8 cellular contexts compared by ENCODE assay signal in the genomic region with DNA sequence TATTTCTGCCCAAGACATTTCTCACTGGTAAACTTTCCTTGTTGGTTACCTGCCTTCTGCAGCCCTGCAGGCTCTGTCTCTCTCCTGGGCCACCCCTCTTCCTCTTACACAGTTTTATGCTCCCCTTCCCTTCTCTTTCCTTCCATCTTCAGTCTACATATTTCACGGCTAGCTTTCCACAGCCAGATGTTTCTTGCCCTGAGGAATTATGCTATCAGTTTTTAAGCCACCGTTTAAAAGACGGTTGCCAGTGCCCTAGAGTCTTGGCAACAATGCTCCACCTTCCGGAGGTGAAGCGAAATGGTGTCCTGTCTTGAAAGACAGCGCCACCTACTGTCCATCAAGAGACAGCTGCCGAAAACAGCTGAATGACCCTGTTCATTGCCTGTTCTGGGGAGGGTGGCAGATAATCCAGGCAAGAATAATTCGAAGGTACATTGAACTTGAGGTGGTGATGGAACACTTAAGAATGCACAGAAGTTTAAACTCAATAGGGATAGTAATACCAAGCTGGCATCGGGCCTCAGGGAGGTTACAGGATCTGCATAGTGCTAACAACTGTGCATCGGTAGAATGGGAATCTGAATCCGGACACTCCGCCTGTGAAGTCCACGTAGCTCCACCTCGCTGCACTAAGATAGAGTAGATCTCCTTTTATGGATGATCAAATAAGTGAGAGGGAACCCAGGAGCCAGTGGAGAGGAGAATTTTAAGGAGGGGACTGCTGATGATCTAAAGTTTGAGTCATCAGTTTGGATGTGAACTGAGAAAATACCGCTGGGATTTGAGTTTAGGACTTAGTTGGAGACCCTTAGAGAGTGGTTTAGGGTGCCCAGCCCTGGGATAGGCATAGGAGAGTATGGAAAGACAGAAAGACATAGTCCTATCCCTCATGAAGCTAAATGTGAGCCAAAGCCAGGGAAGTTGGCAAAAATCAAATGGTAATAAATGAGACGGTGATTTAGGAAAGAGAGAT. TPM values are rescaled to one million over a fixed set of nuclear protein-coding genes. Genes with fewer than 3 reads are reported as not detected.
DNase-seq lines count a peak whose midpoint lies in the region; ATAC-seq, FAIRE-seq and TF ChIP-seq lines count a peak whose summit lies in the region.

No MANE protein-coding gene starts in this region.

- peak overlapping the region; percentile 61 for H3K27ac Mint-ChIP-seq in activated naive CD8-positive, alpha-beta T cell treated with anti-CD3 and anti-CD28 coated beads, Interleukin-2, amount 10 ng/mL, durations not matched to agents 7 days and 5 days

- H3K27me3 Mint-ChIP-seq in activated naive CD8-positive, alpha-beta T cell treated with anti-CD3 and anti-CD28 coated beads, Interleukin-2, amount 10 ng/mL, durations not matched to agents 7 days and 5 days: peaks cover 69% of the 10 kb centered on the region

- no peaks in the 10 kb centered on the region for H3K36me3 Mint-ChIP-seq in activated naive CD8-positive, alpha-beta T cell treated with anti-CD3 and anti-CD28 coated beads, Interleukin-2, amount 10 ng/mL, durations not matched to agents 7 days and 5 days

- intact Hi-C loops in Right ventricle myocardium inferior (cut with DNase I) (loop anchor here (1.0 kb wide), 1 partner anchor 28 kb away; no protein-coding TSS in a partner anchor), posterior cingulate gyrus (cut with DNase I) (loop anchor here (1.0 kb wide), 1 partner anchor 28 kb away; no protein-coding TSS in a partner anchor)

- H3K4me1 ChIP-seq in BE2C: no peaks in the 10 kb centered on the region

- FAIRE-seq in GM19239 (lab: Jason Lieb, UNC) (peak; percentile 96), urothelium cell line (lab: Jason Lieb, UNC) (peak; percentile 68)

- no peak overlapping the region for H3K4me3 ChIP-seq in BE2C (ENCODE audit: low read depth, low read length)

- peaks cover 18% of the 10 kb centered on the region for H3K4me1 Mint-ChIP-seq in activated naive CD8-positive, alpha-beta T cell treated with anti-CD3 and anti-CD28 coated beads, Interleukin-2, amount 10 ng/mL, durations not matched to agents 7 days and 5 days

- H3K4me3 Mint-ChIP-seq in activated naive CD8-positive, alpha-beta T cell treated with anti-CD3 and anti-CD28 coated beads, Interleukin-2, amount 10 ng/mL, durations not matched to agents 7 days and 5 days: no peak overlapping the region

- H3K36me3 ChIP-seq in BE2C: no peaks in the 10 kb centered on the region

- H3K9me3 ChIP-seq in BE2C: no peaks in the 10 kb centered on the region

- POLR2A ChIA-PET in activated naive CD8-positive, alpha-beta T cell treated with anti-CD3 and anti-CD28 coated beads, Interleukin-2, amount 10 ng/mL, durations not matched to agents 7 days and 5 days (lab: Charles Lee): interaction anchor here (0.9 kb wide), 2 partner anchors 28 kb away, joined by 3 read pairs; no protein-coding TSS in a partner anchor

- peaks cover 70% of the 10 kb centered on the region for H3K27me3 ChIP-seq in BE2C

- ATAC-seq in activated naive CD8-positive, alpha-beta T cell treated with anti-CD3 and anti-CD28 coated beads, Interleukin-2, amount 10 ng/mL, durations not matched to agents 7 days and 5 days (ENCODE audit: low read depth): peak; percentile 95
- ATAC-seq in Right ventricle myocardium inferior: peak; percentile 74

- H3K9me3 Mint-ChIP-seq in activated naive CD8-positive, alpha-beta T cell treated with anti-CD3 and anti-CD28 coated beads, Interleukin-2, amount 10 ng/mL, durations not matched to agents 7 days and 5 days: no peaks in the 10 kb centered on the region

- DNase-seq in BE2C: peak; percentile 61
- DNase-seq in GM19239 (ENCODE audit: insufficient read length, low spot score): peak; percentile 87
- DNase-seq in NCI-H1048 (lab: John Stamatoyannopoulos, UW): peak; percentile 33
- DNase-seq in SW 1271 (lab: John Stamatoyannopoulos, UW): peak; percentile 25 to 81
- no peak for DNase-seq in activated naive CD8-positive, alpha-beta T cell treated with anti-CD3 and anti-CD28 coated beads, Interleukin-2, amount 10 ng/mL, durations not matched to agents 7 days and 5 days
- DNase-seq in Right ventricle myocardium inferior (ENCODE audit: missing footprints): no peak
- peak in 6 of 10 donors; percentile 30 to 91 (median 48) for DNase-seq in posterior cingulate gyrus
- DNase-seq in urothelium cell line (ENCODE audit: low spot score): peak; percentile 90

- TF ChIP-seq CTCF in BE2C (IDR thresholded peaks at IDR 0.05; ENCODE audit: low read depth, low read length): peak; percentile 100

RNA-seq across cellular contexts. Expression of gene TRIM40, which starts 4.8 kb away (rescaled TPM):
- not detected for polyA plus RNA-seq in BE2C (2012; ENCODE audit: insufficient read depth, insufficient read length, low read depth)
- not detected for total RNA-seq in activated naive CD8-positive, alpha-beta T cell treated with anti-CD3 and anti-CD28 coated beads, Interleukin-2, amount 10 ng/mL, durations not matched to agents 7 days and 5 days
- not detected for total RNA-seq in Right ventricle myocardium inferior

RNA-seq across cellular contexts. Expression of gene TRIM31, which starts 18.3 kb away (rescaled TPM):
- polyA plus RNA-seq in BE2C (2012; ENCODE audit: insufficient read depth, insufficient read length, low read depth): not detected
- not detected for total RNA-seq in activated naive CD8-positive, alpha-beta T cell treated with anti-CD3 and anti-CD28 coated beads, Interleukin-2, amount 10 ng/mL, durations not matched to agents 7 days and 5 days
- not detected for total RNA-seq in Right ventricle myocardium inferior

RNA-seq across cellular contexts. Expression of gene TRIM10, which starts 29.8 kb away (rescaled TPM):
- not detected for polyA plus RNA-seq in BE2C (2012; ENCODE audit: insufficient read depth, insufficient read length, low read depth)
- total RNA-seq in activated naive CD8-positive, alpha-beta T cell treated with anti-CD3 and anti-CD28 coated beads, Interleukin-2, amount 10 ng/mL, durations not matched to agents 7 days and 5 days: not detected
- not detected for total RNA-seq in Right ventricle myocardium inferior

RNA-seq across cellular contexts. Expression of gene TRIM15, which starts 32.2 kb away (rescaled TPM):
- not detected for polyA plus RNA-seq in BE2C (2012; ENCODE audit: insufficient read depth, insufficient read length, low read depth)
- not detected for total RNA-seq in activated naive CD8-positive, alpha-beta T cell treated with anti-CD3 and anti-CD28 coated beads, Interleukin-2, amount 10 ng/mL, durations not matched to agents 7 days and 5 days
- not detected for total RNA-seq in Right ventricle myocardium inferior

RNA-seq across cellular contexts. Expression of gene RNF39, which starts 55.6 kb away (rescaled TPM):
- polyA plus RNA-seq in BE2C (2012; ENCODE audit: insufficient read depth, insufficient read length, low read depth): 11.4 TPM
- not detected for total RNA-seq in activated naive CD8-positive, alpha-beta T cell treated with anti-CD3 and anti-CD28 coated beads, Interleukin-2, amount 10 ng/mL, durations not matched to agents 7 days and 5 days
- not detected for total RNA-seq in Right ventricle myocardium inferior

Comparison
In these comparisons a context has a peak if more than half of its experiments do, and no peak if none do; other contexts are left out.
1. DNase-seq: peak in BE2C (single experiment), GM19239 (single experiment), NCI-H1048 (single experiment), SW 1271 (2 of 2), posterior cingulate gyrus (6 of 10) and urothelium cell line (single experiment); none in activated naive CD8-positive, alpha-beta T cell treated with anti-CD3 and anti-CD28 coated beads, Interleukin-2, amount 10 ng/mL, durations not matched to agents 7 days and 5 days (single experiment) and Right ventricle myocardium inferior (single experiment).